Comparison of ENCODE assay signal across 23 cellular contexts in the genomic region with DNA sequence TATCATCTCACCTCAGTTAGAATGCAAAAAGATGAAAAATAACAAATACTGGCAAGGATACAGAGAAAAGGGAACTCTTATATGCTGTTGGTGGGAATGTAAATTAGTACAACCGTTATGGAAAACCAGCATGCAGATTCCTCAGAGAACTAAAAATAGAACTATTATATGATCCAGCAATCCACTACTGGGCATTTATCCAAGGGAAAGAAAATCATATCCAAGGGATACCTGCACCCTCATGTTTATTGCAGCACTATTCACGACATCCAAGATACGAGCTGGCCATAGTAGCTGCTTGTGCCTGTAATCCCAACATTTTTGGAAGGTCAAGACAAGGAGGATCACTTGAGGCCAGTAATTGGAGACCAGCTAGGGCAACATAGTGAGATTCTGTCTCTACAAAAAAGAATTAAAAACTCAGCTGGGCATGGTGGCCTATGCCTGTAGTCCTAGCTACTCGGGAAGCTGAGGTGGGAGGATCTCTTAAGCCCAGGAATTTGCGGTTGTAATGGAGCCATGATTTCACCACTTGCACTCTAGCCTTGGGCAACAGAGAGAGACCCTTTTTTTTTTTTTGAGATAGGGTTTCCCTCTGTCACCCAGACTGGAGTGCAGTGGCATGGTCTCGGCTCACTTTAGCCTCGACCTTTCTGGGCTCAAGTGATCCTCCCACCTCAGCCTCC. TPM values are rescaled to one million over a fixed set of nuclear protein-coding genes. Genes with fewer than 3 reads are reported as not detected.
"Had no signal": no experiment of that assay in that cellular context is flagged by ENCODE, and none has a peak within 500 bp of the region (broad histone marks: within the 10 kb centered on the region; RNA-seq: fewer than 3 reads in every experiment).

No MANE protein-coding gene starts in this region.

- H3K27ac Mint-ChIP-seq: activated naive CD4-positive, alpha-beta T cell treated with anti-CD3 and anti-CD28 coated beads, Interleukin-2, amount 10 ng/mL, durations not matched to agents 7 days and 5 days; activated naive CD8-positive, alpha-beta T cell treated with anti-CD3 and anti-CD28 coated beads, Interleukin-2, amount 10 ng/mL, durations not matched to agents 7 days and 5 days; activated T-helper 1 cell treated with anti-CD3 and anti-CD28 coated beads, Interleukin-12 subunit alpha, Interleukin-12 subunit beta, Interleukin-2, Interleukin-4 antibody, amounts not matched to agents 30 ng/mL and 10 ng/mL and 1 ng/mL, durations not matched to agents 14 hours and 24 hours and 36 hours; effector memory CD8-positive, alpha-beta T cell; naive B cell; T-helper 1 cell treated with Interleukin-12 subunit alpha and Interleukin-12 subunit beta and Interleukin-4 antibody, amounts not matched to agents 30 μg/mL and 1 μg/mL, for 36 hours had no signal

- H3K9me3 Mint-ChIP-seq: activated T-helper 1 cell treated with anti-CD3 and anti-CD28 coated beads, Interleukin-12 subunit alpha, Interleukin-12 subunit beta, Interleukin-2, Interleukin-4 antibody, amounts not matched to agents 30 ng/mL and 10 ng/mL and 1 ng/mL, durations not matched to agents 14 hours and 24 hours and 36 hours had no signal

- H3K27me3 Mint-ChIP-seq: activated naive CD4-positive, alpha-beta T cell treated with anti-CD3 and anti-CD28 coated beads, Interleukin-2, amount 10 ng/mL, durations not matched to agents 7 days and 5 days; effector memory CD8-positive, alpha-beta T cell; naive B cell had no signal

- H3K4me3 Mint-ChIP-seq: activated naive CD4-positive, alpha-beta T cell treated with anti-CD3 and anti-CD28 coated beads, Interleukin-2, amount 10 ng/mL, durations not matched to agents 7 days and 5 days; activated naive CD8-positive, alpha-beta T cell treated with anti-CD3 and anti-CD28 coated beads, Interleukin-2, amount 10 ng/mL, durations not matched to agents 7 days and 5 days; activated T-helper 1 cell treated with anti-CD3 and anti-CD28 coated beads, Interleukin-12 subunit alpha, Interleukin-12 subunit beta, Interleukin-2, Interleukin-4 antibody, amounts not matched to agents 30 ng/mL and 10 ng/mL and 1 ng/mL, durations not matched to agents 14 hours and 24 hours and 36 hours; effector memory CD8-positive, alpha-beta T cell; naive B cell; T-helper 1 cell treated with Interleukin-12 subunit alpha and Interleukin-12 subunit beta and Interleukin-4 antibody, amounts not matched to agents 30 μg/mL and 1 μg/mL, for 36 hours had no signal

- H3K4me1 Mint-ChIP-seq: activated naive CD4-positive, alpha-beta T cell treated with anti-CD3 and anti-CD28 coated beads, Interleukin-2, amount 10 ng/mL, durations not matched to agents 7 days and 5 days; activated naive CD8-positive, alpha-beta T cell treated with anti-CD3 and anti-CD28 coated beads, Interleukin-2, amount 10 ng/mL, durations not matched to agents 7 days and 5 days; naive B cell had no signal

- DNase-seq: activated CD4-positive, alpha-beta T cell treated with anti-CD3 and anti-CD28 coated beads for 4 hours; activated CD4-positive, alpha-beta T cell treated with anti-CD3 and anti-CD28 coated beads, Interleukin-2, amount 50 U/mL, for 48 hours; activated CD8-positive, alpha-beta memory T cell treated with anti-CD3 and anti-CD28 coated beads for 24 hours; activated CD8-positive, alpha-beta memory T cell treated with anti-CD3 and anti-CD28 coated beads, Interleukin-2, amount 50 U/mL, for 4 hours; activated effector memory CD4-positive, alpha-beta T cell treated with anti-CD3 and anti-CD28 coated beads, Interleukin-2, amount 50 U/mL, for 16 hours; activated naive CD4-positive, alpha-beta T cell treated with anti-CD3 and anti-CD28 coated beads, Interleukin-2, amount 10 ng/mL, durations not matched to agents 7 days and 5 days; activated naive CD8-positive, alpha-beta T cell treated with anti-CD3 and anti-CD28 coated beads, Interleukin-2, amount 10 ng/mL, durations not matched to agents 7 days and 5 days; activated T-cell treated with anti-CD3 and anti-CD28 coated beads, Interleukin-2, amount 50 U/mL, for 1 hour; amniotic stem cell; brain microvascular endothelial cell; effector memory CD8-positive, alpha-beta T cell; erythroblast; foreskin melanocyte; left ventricle myocardium inferior; naive B cell; right cardiac atrium; stimulated activated CD4-positive, alpha-beta T cell treated with anti-CD3 and anti-CD28 coated beads, Interleukin-2, amount 100 ng/mL, for 48 hours; stimulated activated naive CD8-positive, alpha-beta T cell treated with anti-CD3 and anti-CD28 coated beads, Interleukin-15, Interleukin-2, amounts not matched to agents 100 U/mL and 50 U/mL, for 24 hours; T-helper 9 cell; testis; trophoblast cell had no signal

- ATAC-seq: effector memory CD8-positive, alpha-beta T cell; right cardiac atrium; stimulated activated naive CD8-positive, alpha-beta T cell treated with anti-CD3 and anti-CD28 coated beads, Interleukin-15, Interleukin-2, amounts not matched to agents 100 U/mL and 50 U/mL, for 24 hours had no signal

- H3K36me3 Mint-ChIP-seq: activated naive CD4-positive, alpha-beta T cell treated with anti-CD3 and anti-CD28 coated beads, Interleukin-2, amount 10 ng/mL, durations not matched to agents 7 days and 5 days; activated naive CD8-positive, alpha-beta T cell treated with anti-CD3 and anti-CD28 coated beads, Interleukin-2, amount 10 ng/mL, durations not matched to agents 7 days and 5 days had no signal

RNA-seq across cellular contexts. Expression of gene USP50, which starts 26.6 kb away (rescaled TPM):
- total RNA-seq: activated T-helper 1 cell treated with anti-CD3 and anti-CD28 coated beads, Interleukin-12 subunit alpha, Interleukin-12 subunit beta, Interleukin-2, Interleukin-4 antibody, amounts not matched to agents 30 ng/mL and 10 ng/mL and 1 ng/mL, durations not matched to agents 14 hours and 24 hours and 36 hours; left ventricle myocardium inferior had no signal
